Comparison of ENCODE assay signal across 8 cellular contexts in the genomic region with DNA sequence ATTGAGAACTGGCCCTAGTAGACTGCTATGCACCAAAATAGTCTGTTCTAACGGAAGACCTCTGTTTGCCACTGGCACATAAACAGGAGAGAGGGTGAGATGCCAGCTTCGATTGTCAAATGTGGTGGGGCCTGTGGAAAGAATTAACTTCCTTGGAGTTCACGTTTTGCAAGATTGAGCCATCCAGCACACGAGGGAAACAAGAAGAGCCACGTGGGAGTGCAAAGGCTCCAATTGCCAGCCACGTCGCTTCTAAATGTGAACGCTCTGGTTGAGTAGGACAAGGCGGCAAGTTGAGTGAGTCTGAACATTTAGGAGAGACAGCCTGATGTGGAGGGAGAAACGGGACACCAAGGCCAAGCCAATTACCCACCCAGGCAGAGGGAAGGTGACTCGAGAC.
"Had no signal": no experiment of that assay in that cellular context is flagged by ENCODE, and none has a peak within 500 bp of the region (broad histone marks: within the 10 kb centered on the region; RNA-seq: fewer than 3 reads in every experiment).

No MANE protein-coding gene starts in this region.

- ATAC-seq: GM12878 had no signal

- DNase-seq: GDM1, GF-D8 had no signal

- FAIRE-seq: G401.6, GM12878, GM12891, GM12892, GM18507, GM19239 had no signal

- H3K4me3 ChIP-seq: GM12878 had no signal
